ENCODE assay signal across 31 cellular contexts in the genomic region with DNA sequence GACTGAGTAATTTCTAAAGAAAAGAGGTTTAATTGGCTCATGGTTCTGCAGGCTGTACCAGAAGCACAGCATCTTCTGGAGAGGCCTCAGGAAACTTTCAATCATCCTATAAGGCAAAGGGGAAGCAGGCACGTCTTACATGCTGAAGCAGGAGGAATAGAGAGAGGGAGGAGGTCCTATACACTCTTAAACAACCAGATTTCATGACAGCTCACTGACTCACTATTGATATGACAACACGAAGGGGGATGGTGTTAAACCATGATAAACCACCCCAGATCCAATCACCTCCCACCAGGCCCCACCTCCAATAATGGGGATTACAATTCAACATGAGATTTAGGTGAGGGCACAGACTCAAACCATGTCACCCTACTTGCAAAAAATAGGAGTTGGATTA.
"Had no signal": no experiment of that assay in that cellular context is flagged by ENCODE, and none has a peak within 500 bp of the region (broad histone marks: within the 10 kb centered on the region; RNA-seq: fewer than 3 reads in every experiment).

No MANE protein-coding gene starts in this region.

- H3K4me1 Mint-ChIP-seq: brain; naive thymus-derived CD8-positive, alpha-beta T cell; neural crest cell; stimulated activated naive CD8-positive, alpha-beta T cell treated with anti-CD3 and anti-CD28 coated beads, Interleukin-15, amount 100 ng/mL, for 72 hours had no signal

- DNase-seq: activated CD4-positive, alpha-beta T cell treated with anti-CD3 and anti-CD28 coated beads for 48 hours; activated CD4-positive, alpha-beta T cell treated with anti-CD3 and anti-CD28 coated beads, Interleukin-2, amount 50 U/mL, for 48 hours; activated CD8-positive, alpha-beta memory T cell treated with anti-CD3 and anti-CD28 coated beads for 24 hours; activated effector memory CD4-positive, alpha-beta T cell treated with Interleukin-2 at 50 U/mL for 16 hours; activated naive CD4-positive, alpha-beta T cell treated with Interleukin-2 at 50 U/mL for 16 hours; aorta; central memory CD4-positive, alpha-beta T cell; left colon; naive thymus-derived CD8-positive, alpha-beta T cell; nucleus accumbens; pancreas; retina; stimulated activated CD4-positive, alpha-beta T cell treated with anti-CD3 and anti-CD28 coated beads, Interleukin-12 subunit alpha, Interleukin-12 subunit beta, amount 100 ng/mL, for 4 hours; stimulated activated CD4-positive, alpha-beta T cell treated with anti-CD3 and anti-CD28 coated beads, Interleukin-4, amount 100 ng/mL, for 1 hour; stimulated activated naive CD8-positive, alpha-beta T cell treated with anti-CD3 and anti-CD28 coated beads, Interleukin-15, amount 100 ng/mL, for 72 hours; substantia nigra; thyroid gland; upper lobe of left lung had no signal

- H3K4me3 Mint-ChIP-seq: activated naive CD8-positive, alpha-beta T cell; brain; naive thymus-derived CD8-positive, alpha-beta T cell; neural crest cell; stimulated activated naive CD8-positive, alpha-beta T cell treated with anti-CD3 and anti-CD28 coated beads, Interleukin-15, amount 100 ng/mL, for 72 hours had no signal

- FAIRE-seq: keratinocyte, pancreas had no signal

- H3K4me3 ChIP-seq: esophagus muscularis mucosa, gastroesophageal sphincter, hepatocyte, pancreas, prostate gland, skin epidermis, thyroid gland, upper lobe of left lung, vagina had no signal

- H2AFZ ChIP-seq: hepatocyte had no signal

- H3K4me1 ChIP-seq: esophagus muscularis mucosa, gastroesophageal sphincter, pancreas, prostate gland, thyroid gland, upper lobe of left lung, vagina had no signal

- H3K79me2 ChIP-seq: hepatocyte had no signal

- H3K36me3 ChIP-seq: esophagus muscularis mucosa, gastroesophageal sphincter, pancreas, prostate gland, thyroid gland, upper lobe of left lung, vagina had no signal

- H3K9me3 ChIP-seq: pancreas, prostate gland, thyroid gland, vagina had no signal

- H3K27ac Mint-ChIP-seq: activated naive CD8-positive, alpha-beta T cell; brain; naive thymus-derived CD8-positive, alpha-beta T cell had no signal

- H3K36me3 Mint-ChIP-seq: activated naive CD8-positive, alpha-beta T cell had no signal

- H3K27me3 Mint-ChIP-seq: activated naive CD8-positive, alpha-beta T cell; brain; naive thymus-derived CD8-positive, alpha-beta T cell; stimulated activated naive CD8-positive, alpha-beta T cell treated with anti-CD3 and anti-CD28 coated beads, Interleukin-15, amount 100 ng/mL, for 72 hours had no signal

- H3K27me3 ChIP-seq: esophagus muscularis mucosa, gastroesophageal sphincter, hepatocyte, pancreas, thyroid gland, upper lobe of left lung, vagina had no signal

- H3K4me2 ChIP-seq: hepatocyte had no signal

- H3K27ac ChIP-seq: esophagus muscularis mucosa, gastroesophageal sphincter, hepatocyte, pancreas, prostate gland, skin epidermis, thyroid gland, upper lobe of left lung, vagina, VCaP had no signal

- ATAC-seq: activated CD4-positive, CD25-positive, alpha-beta regulatory T cell treated with anti-CD3 and anti-CD28 coated beads, Interleukin-2, amount 50 U/mL, for 24 hours; gastroesophageal sphincter; left colon; naive thymus-derived CD8-positive, alpha-beta T cell; pancreas; sciatic nerve; stimulated activated naive CD8-positive, alpha-beta T cell treated with anti-CD3 and anti-CD28 coated beads, Interleukin-15, amount 100 ng/mL, for 72 hours had no signal
